Comparison of ENCODE assay signal across 10 cellular contexts in the genomic region with DNA sequence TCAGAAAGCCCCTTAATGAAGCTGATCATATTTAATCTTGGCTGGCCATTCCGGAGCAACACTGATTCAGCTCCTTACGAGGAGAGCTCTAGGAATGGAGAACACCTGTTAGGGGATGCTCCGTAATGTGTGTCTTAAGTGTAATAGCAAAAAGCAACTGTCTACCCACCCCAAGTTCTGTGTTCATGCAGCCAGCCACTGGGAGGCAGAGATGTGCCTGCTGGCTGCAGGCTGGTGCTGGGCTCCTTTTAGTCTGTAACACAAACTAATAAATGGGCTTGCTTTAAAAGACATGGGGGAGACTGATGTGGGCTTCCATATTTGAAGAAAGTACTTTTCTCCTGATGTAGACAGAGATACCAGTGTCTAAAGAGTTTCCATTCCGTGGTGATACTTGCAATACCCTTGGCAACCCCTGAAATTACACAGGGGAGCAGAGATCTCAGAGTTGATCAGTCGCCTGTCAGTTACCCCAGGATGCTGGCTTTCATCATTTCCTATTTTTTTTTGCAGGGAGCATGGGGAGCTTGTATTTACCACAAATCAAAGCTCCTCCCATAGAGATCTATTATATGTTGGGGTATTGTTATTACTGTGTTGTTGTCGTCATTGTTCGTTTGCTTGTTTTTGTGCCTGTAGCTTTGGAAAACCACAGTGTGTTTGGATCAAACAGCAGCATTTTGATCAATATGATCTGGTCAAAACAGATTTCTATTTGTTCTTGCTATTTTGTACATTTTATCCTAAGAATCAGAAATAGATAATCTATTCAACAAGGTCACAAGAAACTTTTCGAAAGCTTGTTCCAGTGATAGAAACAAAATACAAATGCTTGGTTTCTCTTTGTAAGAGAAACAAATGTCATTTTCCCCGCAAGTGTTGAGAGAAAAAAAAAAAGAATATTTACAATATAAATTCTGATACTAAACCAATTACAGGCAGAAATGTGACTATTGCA.
A peak's percentile ranks its signal among the peaks of the same experiment; 100 is the strongest.
DNase-seq lines count a peak whose midpoint lies in the region; ATAC-seq, FAIRE-seq and TF ChIP-seq lines count a peak whose summit lies in the region.
"Had no signal": no experiment of that assay in that cellular context is flagged by ENCODE, and none has a peak within 500 bp of the region (broad histone marks: within the 10 kb centered on the region; RNA-seq: fewer than 3 reads in every experiment).

No MANE protein-coding gene starts in this region.

- WGBS in A549 (ENCODE audit: missing lambda C conversion rate) = 23% methylated on average over 9 of the region's 9 CpGs

- TF ChIP-seq CTCF in A549 (IDR thresholded peaks at IDR 0.05) (no peak), GM12874 (IDR thresholded peaks at IDR 0.05; ENCODE audit: insufficient read depth, low read depth, low read length) (peak; percentile 15; the same call in 1 of the 2 replicates), omental fat pad (IDR thresholded peaks at IDR 0.05) (no peak)

- TF ChIP-seq EP300 in A549 (IDR thresholded peaks at IDR 0.05) = no peak

- POLR2A ChIA-PET in A549 (lab: Yijun Ruan, JAX) = no interaction called here

- H3K4me3 ChIP-seq in A549 = no peak overlapping the region

- DNase-seq in A549 (ENCODE audit: low read depth in 1 of 2, low spot score in 1 of 2) = peak in 1 of 2 experiments; percentile 12
- peak; percentile 39 for DNase-seq in fibroblast of gingiva (ENCODE audit: low read depth)
- DNase-seq in omental fat pad (ENCODE audit: low spot score) = no peak
- DNase-seq in frontal cortex (ENCODE audit: low spot score in 2 of 2) = no peak
- DNase-seq in cerebellum (ENCODE audit: low spot score) = no peak
- DNase-seq: hippocampal formation, NCI-H2081 treated with DMSO at 0.1 percent for 48 hours had no signal

- H3K27ac ChIP-seq in A549 = no peak overlapping the region

- no peak for FAIRE-seq in A549 (lab: Jason Lieb, UNC)
- no peak for FAIRE-seq in frontal cortex (lab: Jason Lieb, UNC)

- H3K9me3 ChIP-seq in A549 = no peaks in the 10 kb centered on the region

- CTCF ChIA-PET in A549 (lab: Yijun Ruan, JAX) = interaction anchor here (0.9 to 1.7 kb wide), 2 partner anchors 159 kb away, joined by 4 to 6 read pairs; no protein-coding TSS in a partner anchor

- TF ChIP-seq POLR2A in A549 (IDR thresholded peaks at IDR 0.05; ENCODE audit: low read length) = no peak

- no peaks in the 10 kb centered on the region for H3K4me1 ChIP-seq in A549

- ATAC-seq in A549 = peak in 1 of 2 experiments; percentile 64; a peak in 3 of 6 replicates
- peak; percentile 81 for ATAC-seq in SK-N-SH treated with all-trans-retinoic acid at 6 μM for 48 hours
- ATAC-seq in omental fat pad (ENCODE audit: low FRiP score) = no peak
- no peak for ATAC-seq in HG03439 (IDR thresholded peaks at IDR 0.05; ENCODE audit: unreplicated experiment)

- no peak overlapping the region for H3K4me2 ChIP-seq in A549

- peak in 1 of 2 experiments; percentile 21; a peak in 2 of 5 replicates for TF ChIP-seq RAD21 in A549 (conservative IDR thresholded peaks at IDR 0.05 in 1 of 2, IDR thresholded peaks at IDR 0.05 in 1 of 2)

TF ChIP-seq in A549, 52 proteins besides CTCF, POLR2A, EP300 and RAD21:
- TF ChIP-seq CBX8 (IDR thresholded peaks at IDR 0.05) (peak; percentile 93), SMC3 (IDR thresholded peaks at IDR 0.05) (0 out of 3 replicates have a peak, but pooled peaks have one; percentile 6), RNF2 (IDR thresholded peaks at IDR 0.05; ENCODE audit: borderline replicate concordance, low read depth) (peak; percentile 97), PHF8 (IDR thresholded peaks at IDR 0.05; ENCODE audit: borderline replicate concordance, low read depth) (no peak), ZFP36 (IDR thresholded peaks at IDR 0.05; ENCODE audit: borderline replicate concordance, partially characterized antibody) (peak; percentile 27)

TF ChIP-seq in SK-N-SH treated with all-trans-retinoic acid at 6 μM for 48 hours, 23 proteins besides CTCF, POLR2A, EP300 and RAD21:
- TF ChIP-seq ZFP30 (CRISPR knock-in tag; IDR thresholded peaks at IDR 0.05) (no peak), RARB (CRISPR knock-in tag; IDR thresholded peaks at IDR 0.05) (no peak)
